Comparison of ENCODE assay signal across 19 cellular contexts in genomic region chr1:200414657-200415056, GRCh38. TPM values are rescaled to one million over a fixed set of nuclear protein-coding genes. Genes with fewer than 3 reads are reported as not detected.
DNase-seq lines count a peak whose midpoint lies in the region; ATAC-seq and TF ChIP-seq lines count a peak whose summit lies in the region.
"Had no signal": no experiment of that assay in that cellular context is flagged by ENCODE, and none has a peak within 500 bp of the region (broad histone marks: within the 10 kb centered on the region; RNA-seq: fewer than 3 reads in every experiment).

No MANE protein-coding gene starts in this region.

- DNase-seq in AG04450 (ENCODE audit: low read depth, low spot score), result no peak
- DNase-seq in HCT116 (ENCODE audit: low read depth, low spot score), result no peak
- DNase-seq in SJSA1 (ENCODE audit: low read depth in 1 of 2, low spot score in 2 of 2), result no peak
- no peak for DNase-seq in foreskin keratinocyte
- DNase-seq in NCI-H1417 treated with DMSO at 0.1 percent for 48 hours (lab: John Stamatoyannopoulos, UW), result no peak
- no peak for DNase-seq in NCI-H510A (lab: John Stamatoyannopoulos, UW)
- no peak for DNase-seq in stimulated activated CD4-positive, alpha-beta T cell treated with anti-CD3 and anti-CD28 coated beads, Interleukin-4, amount 100 ng/mL, for 24 hours
- DNase-seq in stimulated activated CD4-positive, alpha-beta T cell treated with anti-CD3 and anti-CD28 coated beads, Interleukin-4, amount 100 ng/mL, for 1 hour, result no peak
- DNase-seq: CD4-positive, CD25-positive, alpha-beta regulatory T cell; COR-L47; GDM1; Kasumi-1; MG63; NCI-H1048; NCI-H1436 treated with DMSO at 0.1 percent for 48 hours; NCI-H2029; NCI-H345; NCI-H526 had no signal

- TF ChIP-seq RAD21 in HCT116 (IDR thresholded peaks at IDR 0.05; ENCODE audit: low read depth), result no peak

- BruUV-seq in HCT116 (replicated peaks; lab: Mats Ljungman, UMichigan), result no TSS peak

- H3K27ac ChIP-seq in AG04450 (ENCODE audit: low read depth, low read length) (peak overlapping the region; percentile 25), HCT116 (ENCODE audit: low read depth, low read length) (peak overlapping the region; percentile 69; the same call in 1 of the 2 replicates), SJSA1 (peak overlapping the region; percentile 95), foreskin keratinocyte (peak overlapping the region; percentile 85)

- TF ChIP-seq CTCF in AG04450 (IDR thresholded peaks at IDR 0.05; ENCODE audit: low read depth, low read length), result no peak
- TF ChIP-seq CTCF in HCT116 (IDR thresholded peaks at IDR 0.05 in 2 of 3, conservative IDR thresholded peaks at IDR 0.05 in 1 of 3; ENCODE audit: borderline replicate concordance in 1 of 3, insufficient read depth in 1 of 3, low read depth in 2 of 3, low read length in 2 of 3), result no peak
- no peak for TF ChIP-seq CTCF in foreskin keratinocyte (conservative IDR thresholded peaks at IDR 0.05)

- H3K9ac ChIP-seq in HCT116 (ENCODE audit: low read length), result no peak overlapping the region

- RAD21 ChIA-PET in HCT116 (lab: Charles Lee; ENCODE audit: low non-redundant PET in 1 of 2, low total read pairs in 2 of 2, uncharacterized antibody in 2 of 2, unreplicated experiment in 2 of 2), result no interaction called here

- intact Hi-C loops in HCT116 (cut with micrococcal nuclease), result no loop called here

- POLR2A ChIA-PET in AG04450 (lab: Yijun Ruan, JAX), result no interaction called here
- POLR2A ChIA-PET in HCT116 (lab: Charles Lee), result no interaction called here

- no peaks in the 10 kb centered on the region for H3K36me3 ChIP-seq in HCT116 (ENCODE audit: control insufficient read depth in 1 of 2, insufficient read depth in 2 of 2, low read length in 2 of 2)
- peaks cover 2% of the 10 kb centered on the region for H3K36me3 ChIP-seq in SJSA1
- H3K36me3 ChIP-seq: MG63 had no signal

- no peaks in the 10 kb centered on the region for H4K20me1 ChIP-seq in HCT116 (ENCODE audit: insufficient read depth)

- H3K79me2 ChIP-seq in HCT116 (ENCODE audit: insufficient read depth, low read length), result peaks cover 2% of the 10 kb centered on the region; the same call in 1 of the 2 replicates

- H3K4me1 ChIP-seq in HCT116 (ENCODE audit: control insufficient read depth in 1 of 2, insufficient read depth in 2 of 2, low read length in 2 of 2), result peaks cover 39 to 76% of the 10 kb centered on the region in 2 experiments
- peaks cover 36% of the 10 kb centered on the region for H3K4me1 ChIP-seq in SJSA1 (replicated peaks)
- H3K4me1 ChIP-seq in foreskin keratinocyte, result peaks cover 26% of the 10 kb centered on the region

- peak overlapping the region; percentile 96 for H2AFZ ChIP-seq in HCT116 (ENCODE audit: low read depth, low read length, poor library complexity, severe bottlenecking)

- no peaks in the 10 kb centered on the region; the same call in 1 of the 2 replicates for H3K9me3 ChIP-seq in AG04450 (ENCODE audit: control insufficient read depth, insufficient read depth, low read length)
- no peaks in the 10 kb centered on the region for H3K9me3 ChIP-seq in HCT116 (ENCODE audit: control insufficient read depth in 1 of 2, insufficient read depth in 1 of 2, low read depth in 1 of 2, low read length in 2 of 2)
- no peaks in the 10 kb centered on the region for H3K9me3 ChIP-seq in SJSA1 (replicated peaks)
- H3K9me3 ChIP-seq: MG63 had no signal

- H3K4me3 ChIP-seq in AG04450 (ENCODE audit: low read depth, low read length) (no peak overlapping the region), HCT116 (replicated peaks in 1 of 2; ENCODE audit: low read depth in 1 of 2, low read length in 2 of 2) (no peak overlapping the region), SJSA1 (no peak overlapping the region)
- H3K4me3 ChIP-seq: MG63 had no signal

- CTCF ChIA-PET in AG04450 (lab: Charles Lee) (no interaction called here), HCT116 (lab: Charles Lee) (no interaction called here)

- no peaks in the 10 kb centered on the region for H3K9me2 ChIP-seq in HCT116 (ENCODE audit: insufficient read depth)

- TF ChIP-seq POLR2A in HCT116 (IDR thresholded peaks at IDR 0.05; ENCODE audit: borderline replicate concordance, extremely low read depth, insufficient read depth, insufficient read length), result no peak

- H3K27me3 ChIP-seq in AG04450 (ENCODE audit: control insufficient read depth, insufficient read depth, low read length) (no peaks in the 10 kb centered on the region), HCT116 (ENCODE audit: insufficient read depth, low read length) (no peaks in the 10 kb centered on the region), SJSA1 (replicated peaks) (no peaks in the 10 kb centered on the region), foreskin keratinocyte (no peaks in the 10 kb centered on the region)
- H3K27me3 ChIP-seq: MG63 had no signal

- H3K4me2 ChIP-seq in HCT116 (ENCODE audit: low read length), result peak overlapping the region; percentile 60; the same call in 1 of the 2 replicates

- no peak for ATAC-seq in HCT116
- no peak for ATAC-seq in foreskin keratinocyte
- ATAC-seq: Right ventricle myocardium inferior had no signal

TF ChIP-seq in HCT116, 20 proteins besides CTCF, POLR2A, EP300 and RAD21 (continues in another document):
- TF ChIP-seq ZFX (IDR thresholded peaks at IDR 0.05) (no peak), REST (IDR thresholded peaks at IDR 0.05; ENCODE audit: low read depth) (no peak), EGR1 (IDR thresholded peaks at IDR 0.05; ENCODE audit: low read depth) (no peak), SIN3A (IDR thresholded peaks at IDR 0.05; ENCODE audit: low read depth) (no peak), CBX3 (IDR thresholded peaks at IDR 0.05; ENCODE audit: low read depth) (no peak), JUND (IDR thresholded peaks at IDR 0.05) (no peak), CEBPB (IDR thresholded peaks at IDR 0.05; ENCODE audit: low read depth) (no peak), ZNF274 (IDR thresholded peaks at IDR 0.05; ENCODE audit: low read depth, low read length) (no peak), SP1 (IDR thresholded peaks at IDR 0.05; ENCODE audit: low read depth) (no peak), TCF7L2 (IDR thresholded peaks at IDR 0.05; ENCODE audit: borderline replicate concordance, extremely low read depth, insufficient read depth, insufficient read length) (no peak), ELF1 (IDR thresholded peaks at IDR 0.05; ENCODE audit: borderline replicate concordance, low read depth) (no peak), MAX (IDR thresholded peaks at IDR 0.05) (no peak), SRF (IDR thresholded peaks at IDR 0.05; ENCODE audit: low read depth) (no peak), ATF3 (IDR thresholded peaks at IDR 0.05) (no peak), EZH2phosphoT487 (IDR thresholded peaks at IDR 0.05; ENCODE audit: borderline replicate concordance) (no peak), POLR2AphosphoS5 (IDR thresholded peaks at IDR 0.05; ENCODE audit: low read depth, low read length) (no peak)

RNA-seq across cellular contexts. Expression of gene ZNF281, which starts 4.8 kb away (rescaled TPM):
- 14.9 and 17.7 TPM in 2 replicates for polyA plus RNA-seq in AG04450 (2011; rRNA removed)
- 23.0 and 24.6 TPM in 2 replicates for polyA minus RNA-seq in AG04450 (2011; rRNA and poly(A)+ RNA removed)
- 23.3 TPM for total RNA-seq in HCT116 (2021; ENCODE audit: unreplicated experiment)
- 7.0 and 10.4 TPM in 2 replicates for polyA plus RNA-seq in HCT116 (2012)
- 25.1 and 32.0 TPM in 2 replicates for total RNA-seq in SJSA1 (2014; rRNA removed; shearing (Covaris generic))
- 27.5 and 29.1 TPM in 2 replicates for total RNA-seq in foreskin keratinocyte
- 6.2 and 6.8 TPM in 2 replicates for polyA plus RNA-seq in foreskin keratinocyte

Comparison
In these comparisons a context has a peak if more than half of its experiments do, and no peak if none do; other contexts are left out.
1. H3K27ac ChIP-seq: peak in every context shown above with its lines; median percentile 95 in SJSA1; 85 in foreskin keratinocyte; 69 in HCT116; 25 in AG04450.